In the genomic region with DNA sequence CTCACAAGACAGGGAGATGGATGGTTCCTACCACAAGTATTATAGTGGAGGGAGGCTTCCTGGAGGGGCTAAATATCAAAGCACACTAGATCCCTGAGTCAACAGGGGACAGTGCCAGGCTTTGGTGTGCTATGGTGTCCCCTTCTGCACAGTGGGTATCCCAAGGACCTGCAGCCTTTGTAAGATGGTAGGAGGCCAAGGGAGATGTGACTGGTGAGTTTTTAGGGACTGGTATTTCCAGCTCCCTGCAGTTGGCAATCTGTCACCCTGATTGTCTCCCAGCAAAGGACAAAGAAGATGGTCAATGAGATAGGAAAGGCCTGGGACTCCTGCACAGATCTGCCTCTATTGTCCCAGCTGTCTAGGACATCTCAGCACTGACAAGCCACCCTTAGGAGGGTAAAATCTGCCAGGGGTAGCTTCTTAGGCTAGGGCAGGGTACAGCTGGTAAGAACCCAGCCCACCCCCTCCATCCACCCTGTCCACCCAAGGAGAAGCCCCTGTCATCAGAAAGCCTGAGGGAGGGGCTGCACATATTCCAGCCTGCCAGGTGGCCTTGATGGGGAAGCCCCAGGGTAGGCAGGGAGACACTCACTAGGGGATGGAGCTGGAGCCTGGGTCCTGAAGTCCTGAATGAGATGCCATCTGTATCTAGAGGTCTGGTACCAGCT, we compare ENCODE assay signal across 10 cellular contexts. TPM values are rescaled to one million over a fixed set of nuclear protein-coding genes. Genes with fewer than 3 reads are reported as not detected.
A peak's percentile ranks its signal among the peaks of the same experiment; 100 is the strongest.
DNase-seq lines count a peak whose midpoint lies in the region; ATAC-seq, FAIRE-seq and TF ChIP-seq lines count a peak whose summit lies in the region.
"Had no signal": no experiment of that assay in that cellular context is flagged by ENCODE, and none has a peak within 500 bp of the region (broad histone marks: within the 10 kb centered on the region; RNA-seq: fewer than 3 reads in every experiment).

No MANE protein-coding gene starts in this region.

- H4K20me1 ChIP-seq in KMS-11 (ENCODE audit: insufficient read depth) (no peaks in the 10 kb centered on the region), osteoblast (ENCODE audit: insufficient read depth, low read length) (no peaks in the 10 kb centered on the region)

- H3K9me3 Mint-ChIP-seq in activated CD4-positive, alpha-beta T cell treated with anti-CD3 and anti-CD28 coated beads, Interleukin-2, amount 10 ng/mL, durations not matched to agents 7 days and 5 days = no peaks in the 10 kb centered on the region
- no peaks in the 10 kb centered on the region for H3K9me3 Mint-ChIP-seq in chondrocyte (ENCODE audit: low read depth)

- POLR2A ChIA-PET in activated CD4-positive, alpha-beta T cell treated with anti-CD3 and anti-CD28 coated beads, Interleukin-2, amount 10 ng/mL, durations not matched to agents 7 days and 5 days (lab: Charles Lee) = interaction anchor here (0.6 kb wide), 1 partner anchor 995 kb away, joined by 4 read pairs; no protein-coding TSS in a partner anchor

- H3K4me3 Mint-ChIP-seq in activated CD4-positive, alpha-beta T cell treated with anti-CD3 and anti-CD28 coated beads, Interleukin-2, amount 10 ng/mL, durations not matched to agents 7 days and 5 days = peak overlapping the region; percentile 66
- H3K4me3 Mint-ChIP-seq in chondrocyte (ENCODE audit: unreplicated experiment) = peak overlapping the region; percentile 68

- H3K27me3 ChIP-seq in KMS-11 (ENCODE audit: insufficient read depth, low read depth) (no peaks in the 10 kb centered on the region), osteoblast (ENCODE audit: insufficient read depth, low read length) (peaks cover 65% of the 10 kb centered on the region)
- H3K27me3 ChIP-seq: upper lobe of right lung had no signal

- no peaks in the 10 kb centered on the region for H3K36me3 Mint-ChIP-seq in activated CD4-positive, alpha-beta T cell treated with anti-CD3 and anti-CD28 coated beads, Interleukin-2, amount 10 ng/mL, durations not matched to agents 7 days and 5 days (ENCODE audit: low read depth)
- no peaks in the 10 kb centered on the region for H3K36me3 Mint-ChIP-seq in chondrocyte (ENCODE audit: low read depth)

- DNase-seq in activated CD4-positive, alpha-beta T cell treated with anti-CD3 and anti-CD28 coated beads, Interleukin-2, amount 10 ng/mL, durations not matched to agents 7 days and 5 days = no peak
- DNase-seq in activated CD4-positive, alpha-beta T cell treated with anti-CD3 and anti-CD28 coated beads for 4 hours = no peak
- DNase-seq in chondrocyte (ENCODE audit: low spot score) (no peak), osteoblast (ENCODE audit: insufficient read length, low spot score, missing footprints) (peak; percentile 73), nucleus accumbens (lab: John Stamatoyannopoulos, UW) (no peak), HTR-8/SVneo (ENCODE audit: insufficient read length, low spot score) (no peak)

- H3K36me3 ChIP-seq in KMS-11 (ENCODE audit: insufficient read depth) = no peaks in the 10 kb centered on the region
- H3K36me3 ChIP-seq in osteoblast (ENCODE audit: insufficient read depth, low read length) = no peaks in the 10 kb centered on the region
- H3K36me3 ChIP-seq: upper lobe of right lung had no signal

- peak overlapping the region; percentile 72 for H3K27ac Mint-ChIP-seq in activated CD4-positive, alpha-beta T cell treated with anti-CD3 and anti-CD28 coated beads, Interleukin-2, amount 10 ng/mL, durations not matched to agents 7 days and 5 days
- H3K27ac Mint-ChIP-seq in chondrocyte (ENCODE audit: unreplicated experiment) = no peak overlapping the region

- H3K4me1 ChIP-seq in KMS-11 (ENCODE audit: low read depth, poor library complexity, severe bottlenecking) = peaks cover 13% of the 10 kb centered on the region
- H3K4me1 ChIP-seq in osteoblast (ENCODE audit: insufficient read depth, low read length) = peaks cover 10% of the 10 kb centered on the region

- 0 out of 2 replicates have a peak overlapping the region, but pooled peaks have one; percentile 17 for H3K4me2 ChIP-seq in KMS-11
- no peak overlapping the region for H3K4me2 ChIP-seq in osteoblast (ENCODE audit: insufficient read depth, low read length)

- no peaks in the 10 kb centered on the region for H3K9me3 ChIP-seq in osteoblast (ENCODE audit: low read depth, low read length)
- H3K9me3 ChIP-seq: upper lobe of right lung had no signal

- TF ChIP-seq CTCF in KMS-11 (conservative IDR thresholded peaks at IDR 0.05; ENCODE audit: low read depth, low read length) = no peak
- no peak for TF ChIP-seq CTCF in chondrocyte (IDR thresholded peaks at IDR 0.05)
- no peak for TF ChIP-seq CTCF in osteoblast (IDR thresholded peaks at IDR 0.05; ENCODE audit: extremely low read depth, low read depth, low read length)

- no peak overlapping the region; the same call in 1 of the 2 replicates for H2AFZ ChIP-seq in KMS-11 (ENCODE audit: low read depth)
- H2AFZ ChIP-seq in osteoblast (ENCODE audit: low read length) = no peak overlapping the region

- H3K79me2 ChIP-seq in KMS-11 (ENCODE audit: insufficient read depth, low read depth) = no peaks in the 10 kb centered on the region
- no peaks in the 10 kb centered on the region for H3K79me2 ChIP-seq in osteoblast (ENCODE audit: insufficient read depth, low read length)

- ATAC-seq in HG03432 (IDR thresholded peaks at IDR 0.05; ENCODE audit: unreplicated experiment) = no peak

- no peak overlapping the region for H3K9ac ChIP-seq in KMS-11

- no peak overlapping the region for H3K27ac ChIP-seq in KMS-11
- H3K27ac ChIP-seq in osteoblast (ENCODE audit: low read depth, low read length) = no peak overlapping the region
- H3K27ac ChIP-seq: upper lobe of right lung had no signal

- peaks cover 16% of the 10 kb centered on the region for H3K27me3 Mint-ChIP-seq in activated CD4-positive, alpha-beta T cell treated with anti-CD3 and anti-CD28 coated beads, Interleukin-2, amount 10 ng/mL, durations not matched to agents 7 days and 5 days
- no peaks in the 10 kb centered on the region for H3K27me3 Mint-ChIP-seq in chondrocyte (ENCODE audit: low read depth)

- CTCF ChIA-PET in activated CD4-positive, alpha-beta T cell treated with anti-CD3 and anti-CD28 coated beads, Interleukin-2, amount 10 ng/mL, durations not matched to agents 7 days and 5 days (lab: Charles Lee) = interaction anchor here (0.6 to 2.6 kb wide), 4 partner anchors 17 to 75 kb away, joined by 3 to 12 read pairs (median 4); no protein-coding TSS in a partner anchor

- FAIRE-seq in HTR-8/SVneo (lab: Jason Lieb, UNC) = no peak
- FAIRE-seq: RCC 7860 had no signal

- H3K4me1 Mint-ChIP-seq in activated CD4-positive, alpha-beta T cell treated with anti-CD3 and anti-CD28 coated beads, Interleukin-2, amount 10 ng/mL, durations not matched to agents 7 days and 5 days = peaks cover 25% of the 10 kb centered on the region
- H3K4me1 Mint-ChIP-seq in chondrocyte (ENCODE audit: low read depth) = peaks cover 20% of the 10 kb centered on the region

- H3K4me3 ChIP-seq in KMS-11 (IDR thresholded peaks at IDR 0.05; ENCODE audit: insufficient read depth, low read depth, low read length) (no peak overlapping the region), osteoblast (ENCODE audit: insufficient read depth, low read length) (no peak overlapping the region)

RNA-seq across cellular contexts. Expression of a gene that starts 0.6 kb away (rescaled TPM):
- total RNA-seq in activated CD4-positive, alpha-beta T cell treated with anti-CD3 and anti-CD28 coated beads, Interleukin-2, amount 10 ng/mL, durations not matched to agents 7 days and 5 days = 1 to 10 TPM; 2.2 to 2.9 TPM
- total RNA-seq in chondrocyte = 0.22 to 0.67 TPM (median 0.27 TPM) in 3 replicates
- total RNA-seq in osteoblast = 0.36 TPM in 1 of 2 replicates, not detected in the other

RNA-seq across cellular contexts. Expression of a gene that starts 23.9 kb away (rescaled TPM):
- not detected for total RNA-seq in activated CD4-positive, alpha-beta T cell treated with anti-CD3 and anti-CD28 coated beads, Interleukin-2, amount 10 ng/mL, durations not matched to agents 7 days and 5 days
- total RNA-seq in chondrocyte (not detected in 3 replicates), osteoblast (not detected in 2 replicates)

RNA-seq across cellular contexts. Expression of a gene that starts 28.9 kb away (rescaled TPM):
- 10 to 100 TPM; 34.9 to 41.1 TPM for total RNA-seq in activated CD4-positive, alpha-beta T cell treated with anti-CD3 and anti-CD28 coated beads, Interleukin-2, amount 10 ng/mL, durations not matched to agents 7 days and 5 days
- 32.8 to 46.0 TPM (median 41.0 TPM) in 3 replicates for total RNA-seq in chondrocyte
- 9.8 and 11.2 TPM in 2 replicates for total RNA-seq in osteoblast

RNA-seq across cellular contexts. Expression of a gene that starts 57.2 kb away (rescaled TPM):
- 100 to 1,000 TPM; 315 to 348 TPM for total RNA-seq in activated CD4-positive, alpha-beta T cell treated with anti-CD3 and anti-CD28 coated beads, Interleukin-2, amount 10 ng/mL, durations not matched to agents 7 days and 5 days
- total RNA-seq in chondrocyte (39.9 to 47.4 TPM (median 41.5 TPM) in 3 replicates), osteoblast (30.6 and 31.5 TPM in 2 replicates)
